Comparison of ENCODE assay signal across 12 cellular contexts in the genomic region with DNA sequence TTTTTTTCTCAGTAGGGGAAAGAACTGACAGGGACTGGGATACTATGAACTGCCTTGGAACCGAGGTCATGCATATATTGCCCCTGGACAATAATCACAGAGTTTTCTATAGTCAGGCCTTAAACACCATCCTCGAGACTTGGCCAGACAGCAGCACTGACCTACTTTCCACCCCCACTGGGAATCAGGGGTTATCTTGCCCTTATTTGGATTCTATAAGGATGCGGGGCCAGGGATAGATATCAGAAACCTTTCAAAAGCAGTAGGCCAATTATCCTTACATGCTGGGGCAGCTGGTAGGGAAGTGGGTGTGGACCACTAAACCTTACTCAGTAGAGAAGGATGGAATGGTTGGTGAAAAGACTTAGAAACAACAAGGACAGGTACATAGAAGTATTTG. TPM values are rescaled to one million over a fixed set of nuclear protein-coding genes. Genes with fewer than 3 reads are reported as not detected.
A peak's percentile ranks its signal among the peaks of the same experiment; 100 is the strongest.
DNase-seq lines count a peak whose midpoint lies in the region; ATAC-seq and TF ChIP-seq lines count a peak whose summit lies in the region.
"Had no signal": no experiment of that assay in that cellular context is flagged by ENCODE, and none has a peak within 500 bp of the region (broad histone marks: within the 10 kb centered on the region; RNA-seq: fewer than 3 reads in every experiment).

No MANE protein-coding gene starts in this region.

- H3K4me3 ChIP-seq in BLaER1 treated with 17β-estradiol and CSF1 and Interleukin-3, amounts not matched to agents 10 nM and 100 nM = no peak overlapping the region
- H3K4me3 ChIP-seq in endodermal cell (ENCODE audit: low read length) (peak overlapping the region; percentile 87), ovary (no peak overlapping the region)

- peaks cover 49% of the 10 kb centered on the region for H3K4me1 Mint-ChIP-seq in endodermal cell

- no peak overlapping the region for H3K27ac Mint-ChIP-seq in endodermal cell

- no peaks in the 10 kb centered on the region for H3K27me3 ChIP-seq in BLaER1 treated with 17β-estradiol and CSF1 and Interleukin-3, amounts not matched to agents 10 nM and 100 nM
- H3K27me3 ChIP-seq in endodermal cell (ENCODE audit: control insufficient read depth, insufficient read depth, low read length, poor library complexity, severe bottlenecking) = peaks cover 10% of the 10 kb centered on the region
- H3K27me3 ChIP-seq in ovary = no peaks in the 10 kb centered on the region

- DNase-seq in HuH-7 (ENCODE audit: low spot score) (peak; percentile 4), endodermal cell (peak; percentile 27), ovary (no peak), COLO668 (lab: John Stamatoyannopoulos, UW; ENCODE audit: unreplicated experiment) (no peak)
- DNase-seq: NCI-H2029 treated with DMSO at 0.1 percent for 48 hours had no signal

- 80 to 91% methylated on average over 1 to 2 of the region's 3 CpGs for WGBS in endodermal cell (ENCODE audit: insufficient coverage in 1 of 2, insufficient read length in 1 of 2), 2 experiments
- WGBS in ovary, 3 donors = 67 to 73% (median 67%) methylated on average over 3 of the region's 3 CpGs

- intact Hi-C loops in ovary (cut with DNase I) = loop anchor here in 1 of 4 donors (10.0 kb wide), 1 partner anchor 412 kb away; a partner anchor contains a TSS

- no peak for TF ChIP-seq CTCF in endodermal cell (conservative IDR thresholded peaks at IDR 0.05)
- TF ChIP-seq CTCF in ovary (IDR thresholded peaks at IDR 0.05) = no peak

- H3K4me2 ChIP-seq in BLaER1 treated with 17β-estradiol and CSF1 and Interleukin-3, amounts not matched to agents 10 nM and 100 nM = peak overlapping the region; percentile 20 to 94 (median 73); a peak in 16 of 22 replicates

- peaks cover 37% of the 10 kb centered on the region for H3K27me3 Mint-ChIP-seq in endodermal cell (ENCODE audit: insufficient read depth)
- H3K27me3 Mint-ChIP-seq: dendritic cell treated with granulocyte-macrophage colony-stimulating factor and Interleukin-4, amounts not matched to agents 40 ng/mL and 50 ng/mL, for 4 days had no signal

- H3K9ac ChIP-seq in BLaER1 treated with 17β-estradiol and CSF1 and Interleukin-3, amounts not matched to agents 10 nM and 100 nM = peak overlapping the region in 2 of 11 experiments; percentile 59 to 69; a peak in 1 of 22 replicates
- no peak overlapping the region for H3K9ac ChIP-seq in endodermal cell (ENCODE audit: extremely low read depth, low read length, poor library complexity, severe bottlenecking)

- H3K27ac ChIP-seq in BLaER1 treated with 17β-estradiol and CSF1 and Interleukin-3, amounts not matched to agents 10 nM and 100 nM = no peak overlapping the region
- peak overlapping the region; percentile 12 for H3K27ac ChIP-seq in endodermal cell (ENCODE audit: low read depth, low read length)
- peak overlapping the region; percentile 87 to 100 for H3K27ac ChIP-seq in ovary

- H4K20me1 ChIP-seq in BLaER1 treated with 17β-estradiol and CSF1 and Interleukin-3, amounts not matched to agents 10 nM and 100 nM = peaks cover 0 to 56% (median 27%) of the 10 kb centered on the region in 11 experiments; a peak in 15 of 22 replicates

- no peak for TF ChIP-seq POLR2A in ovary (IDR thresholded peaks at IDR 0.05)

- peaks cover 15% of the 10 kb centered on the region for H3K36me3 Mint-ChIP-seq in endodermal cell (ENCODE audit: low read depth)

- H3K9me3 ChIP-seq in BLaER1 treated with 17β-estradiol and CSF1 and Interleukin-3, amounts not matched to agents 10 nM and 100 nM (replicated peaks in 1 of 11) = no peaks in the 10 kb centered on the region
- no peaks in the 10 kb centered on the region for H3K9me3 ChIP-seq in endodermal cell (ENCODE audit: control insufficient read depth, low read length)
- no peaks in the 10 kb centered on the region for H3K9me3 ChIP-seq in ovary

- H3K36me3 ChIP-seq in BLaER1 treated with 17β-estradiol and CSF1 and Interleukin-3, amounts not matched to agents 10 nM and 100 nM = peaks cover 0 to 19% (median 14%) of the 10 kb centered on the region in 11 experiments; a peak in 15 of 22 replicates
- peaks cover 20% of the 10 kb centered on the region for H3K36me3 ChIP-seq in endodermal cell (ENCODE audit: control insufficient read depth, insufficient read depth, low read length)
- no peaks in the 10 kb centered on the region for H3K36me3 ChIP-seq in ovary

- TF ChIP-seq EP300 in ovary (IDR thresholded peaks at IDR 0.05) = no peak

- H3K4me3 Mint-ChIP-seq in endodermal cell = peak overlapping the region; percentile 75

- ATAC-seq in HG03045 (IDR thresholded peaks at IDR 0.05; ENCODE audit: unreplicated experiment) (no peak), HG03135 (IDR thresholded peaks at IDR 0.05; ENCODE audit: unreplicated experiment) (no peak), HG02885 (IDR thresholded peaks at IDR 0.05; ENCODE audit: poor library complexity, unreplicated experiment) (no peak)

- peaks cover 47 to 79% (median 65%) of the 10 kb centered on the region in 10 experiments for H3K4me1 ChIP-seq in BLaER1 treated with 17β-estradiol and CSF1 and Interleukin-3, amounts not matched to agents 10 nM and 100 nM
- H3K4me1 ChIP-seq in endodermal cell (ENCODE audit: control insufficient read depth, insufficient read depth, low read length) (peaks cover 22% of the 10 kb centered on the region), ovary (ENCODE audit: insufficient read depth) (peaks cover 2% of the 10 kb centered on the region)

- no peaks in the 10 kb centered on the region for H3K9me3 Mint-ChIP-seq in endodermal cell
- H3K9me3 Mint-ChIP-seq: dendritic cell treated with granulocyte-macrophage colony-stimulating factor and Interleukin-4, amounts not matched to agents 40 ng/mL and 50 ng/mL, for 4 days had no signal

RNA-seq across cellular contexts. Expression of a gene that starts 2.0 kb away (rescaled TPM):
- total RNA-seq in endodermal cell (10 to 100 TPM; 43.4 to 59.6 TPM), ovary (10 to 100 TPM; 27.7 to 60.9 (median 33.4) TPM)
- polyA plus RNA-seq in endodermal cell (2013, experiment 1 of 2) = 123 TPM
- 104 TPM for polyA plus RNA-seq in endodermal cell (2013, experiment 2 of 2)
- 10 to 100 TPM in 1 of 2 donors, 1 to 10 TPM in 1; 4.8 to 31.0 TPM for polyA plus RNA-seq in ovary

RNA-seq across cellular contexts. Expression of a gene that starts 4.4 kb away (rescaled TPM):
- under 1 TPM; 0.40 to 0.49 TPM for total RNA-seq in endodermal cell
- 2.1 TPM for polyA plus RNA-seq in endodermal cell (2013, experiment 1 of 2)
- 1.8 TPM for polyA plus RNA-seq in endodermal cell (2013, experiment 2 of 2)
- total RNA-seq in ovary = 1 to 10 TPM in 2 of 7 donors, under 1 TPM in 5; 0.24 to 1.3 (median 0.56) TPM
- polyA plus RNA-seq in ovary = under 1 TPM; 0.40 to 0.98 TPM
- total RNA-seq: Daoy, pulmonary artery endothelial cell had no signal

RNA-seq across cellular contexts. Expression of a gene that starts 26.3 kb away (rescaled TPM):
- 10 to 100 TPM; 71.1 to 73.5 TPM for total RNA-seq in endodermal cell
- polyA plus RNA-seq in endodermal cell (2013, experiment 1 of 2) = 65.4 TPM
- 71.9 TPM for polyA plus RNA-seq in endodermal cell (2013, experiment 2 of 2)
- total RNA-seq in ovary = 10 to 100 TPM; 31.0 to 98.3 (median 66.1) TPM
- 10 to 100 TPM; 29.8 to 34.3 TPM for polyA plus RNA-seq in ovary

RNA-seq across cellular contexts. Expression of a gene that starts 38.8 kb away (rescaled TPM):
- total RNA-seq in endodermal cell (not detected), ovary (not detected)
- not detected for polyA plus RNA-seq in endodermal cell (2013, experiment 1 of 2)
- polyA plus RNA-seq in endodermal cell (2013, experiment 2 of 2) = not detected
- not detected for polyA plus RNA-seq in ovary
- total RNA-seq: Daoy, pulmonary artery endothelial cell had no signal

RNA-seq across cellular contexts. Expression of a gene that starts 54.3 kb away (rescaled TPM):
- total RNA-seq in endodermal cell (not detected), ovary (not detected)
- polyA plus RNA-seq in endodermal cell (2013, experiment 1 of 2) = not detected
- polyA plus RNA-seq in endodermal cell (2013, experiment 2 of 2) = not detected
- polyA plus RNA-seq in ovary = not detected
- total RNA-seq: Daoy, pulmonary artery endothelial cell had no signal

Comparison
In these comparisons a context has a peak if more than half of its experiments do, and no peak if none do; other contexts are left out.
1. H3K27ac ChIP-seq: peak in endodermal cell (single experiment) and ovary (2 of 2); none in BLaER1 treated with 17β-estradiol and CSF1 and Interleukin-3, amounts not matched to agents 10 nM and 100 nM (0 of 11).
2. DNase-seq: peak in HuH-7 (single experiment) and endodermal cell (single experiment); none in ovary (0 of 5) and COLO668 (single experiment).